In the genomic region with DNA sequence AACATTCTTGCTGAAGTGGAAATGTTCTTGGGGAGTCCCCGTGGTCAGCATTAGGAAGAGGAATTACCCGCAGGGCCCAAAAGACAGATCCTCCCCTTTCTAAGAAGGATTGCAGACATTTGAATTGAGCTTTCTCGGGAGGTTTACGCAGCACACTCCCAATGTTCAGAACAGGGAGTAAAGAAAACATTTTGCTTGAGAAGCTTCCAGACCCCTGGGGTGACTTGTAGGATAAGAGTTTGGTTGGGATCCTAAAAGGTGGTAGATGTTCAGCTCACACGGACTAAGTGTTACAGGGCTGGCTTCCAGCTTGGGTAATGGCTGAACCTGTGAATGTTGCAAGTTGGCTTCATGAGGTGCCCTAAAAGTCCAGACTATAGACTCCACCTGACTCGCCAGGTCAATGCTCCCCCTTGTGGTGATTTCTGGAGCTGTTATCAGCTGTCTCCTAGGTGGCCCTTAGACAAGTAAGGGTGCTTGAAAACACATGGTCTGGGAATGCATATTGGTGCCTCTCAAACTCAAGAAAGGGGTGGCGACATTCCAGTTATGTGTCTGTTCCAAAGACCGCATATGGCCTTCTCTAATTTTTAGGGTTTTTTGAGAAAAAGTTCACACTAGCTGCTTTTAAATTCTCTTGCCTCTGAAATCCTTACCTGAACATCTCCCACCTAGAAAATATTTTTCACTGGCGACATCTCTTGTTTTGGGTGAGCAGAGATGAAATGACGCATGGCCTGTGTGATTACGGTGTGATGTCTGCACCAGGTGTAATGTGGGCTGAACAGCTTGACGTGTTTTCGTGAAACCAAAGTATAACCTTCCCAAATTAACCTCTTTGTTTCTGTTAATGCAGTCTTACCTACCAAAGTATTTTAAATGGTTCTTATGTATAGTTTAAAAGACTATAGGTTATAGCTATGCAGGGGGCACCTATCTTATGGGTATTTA, we compare ENCODE assay signal across 8 cellular contexts.
DNase-seq lines count a peak whose midpoint lies in the region; ATAC-seq and TF ChIP-seq lines count a peak whose summit lies in the region.

No MANE protein-coding gene starts in this region.

- no peak for TF ChIP-seq POLR2A in sigmoid colon (IDR thresholded peaks at IDR 0.05)

- 72 to 82% methylated on average over 13 of the region's 13 CpGs for WGBS in sigmoid colon, 2 donors

- no peaks in the 10 kb centered on the region for H3K36me3 ChIP-seq in cardiac muscle cell
- H3K36me3 ChIP-seq in sigmoid colon = no peaks in the 10 kb centered on the region

- TF ChIP-seq CTCF in cardiac muscle cell (IDR thresholded peaks at IDR 0.05; ENCODE audit: low read depth, low read length) (peak; percentile 80), sigmoid colon (IDR thresholded peaks at IDR 0.05) (peak in 3 of 4 experiments; percentile 53 to 69 (median 68))

- H3K9me3 ChIP-seq in cardiac muscle cell (ENCODE audit: low read depth) = no peaks in the 10 kb centered on the region
- no peaks in the 10 kb centered on the region for H3K9me3 ChIP-seq in sigmoid colon

- DNase-seq in COLO829 (ENCODE audit: low spot score) (peak; percentile 40), RPMI8226 (peak; percentile 66), cardiac muscle cell (ENCODE audit: low read depth in 1 of 2, low spot score in 1 of 2) (peak; percentile 70 to 78), sigmoid colon (peak; percentile 74), putamen (ENCODE audit: low spot score) (no peak)
- peak; percentile 87 for DNase-seq in activated effector memory CD4-positive, alpha-beta T cell treated with anti-CD3 and anti-CD28 coated beads, Interleukin-2, amount 50 U/mL, for 16 hours

- peak; percentile 96 for ATAC-seq in GM19351 (IDR thresholded peaks at IDR 0.05; ENCODE audit: unreplicated experiment)
- peak; percentile 91 for ATAC-seq in HG03442 (IDR thresholded peaks at IDR 0.05; ENCODE audit: unreplicated experiment)

- peaks cover 3% of the 10 kb centered on the region for H3K4me1 ChIP-seq in cardiac muscle cell (ENCODE audit: low read depth)
- peaks cover 0 to 18% (median 11%) of the 10 kb centered on the region in 4 donors for H3K4me1 ChIP-seq in sigmoid colon

- no peak for TF ChIP-seq EP300 in sigmoid colon (IDR thresholded peaks at IDR 0.05)

- intact Hi-C loops in sigmoid colon (cut with DNase I) = no loop called here

- no peak overlapping the region for H3K4me3 ChIP-seq in cardiac muscle cell
- H3K4me3 ChIP-seq in sigmoid colon = no peak overlapping the region

- H3K27me3 ChIP-seq in cardiac muscle cell (peaks cover 30% of the 10 kb centered on the region), sigmoid colon (no peaks in the 10 kb centered on the region)

- H3K27ac ChIP-seq in cardiac muscle cell (no peak overlapping the region), sigmoid colon (no peak overlapping the region)
